22 cellular contexts compared by ENCODE assay signal in the genomic region with DNA sequence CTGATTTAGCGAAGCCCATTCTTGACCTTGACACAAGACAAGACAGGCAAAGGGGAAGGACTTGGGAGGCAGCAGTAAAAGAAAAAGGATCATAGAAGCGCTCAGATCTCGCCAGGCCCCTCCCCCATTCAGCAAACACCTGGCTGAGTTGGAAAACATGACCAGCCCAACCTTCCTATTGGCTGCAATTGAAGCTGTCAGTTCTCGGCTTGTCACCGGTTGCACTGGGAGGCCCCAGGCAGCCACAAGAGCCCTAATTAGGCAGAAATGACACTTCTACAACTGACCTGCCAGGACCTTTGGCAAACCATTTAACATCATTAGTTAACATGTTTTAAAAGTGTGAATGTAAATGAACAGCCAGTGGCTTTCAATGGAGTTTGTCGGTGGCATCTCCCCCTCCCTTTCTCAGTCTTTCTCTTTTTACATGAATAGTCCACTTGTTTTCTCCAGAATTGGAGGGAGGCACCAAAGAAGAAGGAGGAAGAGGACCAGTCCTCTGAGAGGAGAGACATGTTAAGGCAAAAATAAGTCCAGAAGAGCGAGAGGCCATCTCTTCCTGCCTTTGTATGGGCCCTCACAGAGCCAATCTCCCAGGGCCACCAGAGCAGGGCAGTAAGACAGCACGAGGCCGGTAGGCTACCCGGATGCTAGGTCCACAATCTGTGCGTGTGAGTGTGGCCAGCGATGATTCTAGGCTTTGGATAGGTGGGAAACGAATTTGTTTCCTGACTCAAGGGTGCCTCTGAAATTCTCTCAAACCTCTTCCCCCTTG. TPM values are rescaled to one million over a fixed set of nuclear protein-coding genes. Genes with fewer than 3 reads are reported as not detected.
DNase-seq lines count a peak whose midpoint lies in the region; ATAC-seq and TF ChIP-seq lines count a peak whose summit lies in the region.
"Had no signal": no experiment of that assay in that cellular context is flagged by ENCODE, and none has a peak within 500 bp of the region (broad histone marks: within the 10 kb centered on the region; RNA-seq: fewer than 3 reads in every experiment).

No MANE protein-coding gene starts in this region.

- no peaks in the 10 kb centered on the region for H3K36me3 ChIP-seq in GM23338 (ENCODE audit: insufficient read depth)
- no peaks in the 10 kb centered on the region for H3K36me3 ChIP-seq in adrenal gland (replicated peaks in 1 of 2)

- H3F3A ChIP-seq in GM23338 (replicated peaks; ENCODE audit: low read depth): no peaks in the 10 kb centered on the region; the same call in 1 of the 2 replicates

- no peaks in the 10 kb centered on the region for H3K79me2 ChIP-seq in GM23338 (replicated peaks; ENCODE audit: insufficient read depth)

- H3K4me1 ChIP-seq in GM23338 (ENCODE audit: insufficient read depth): peaks cover 46% of the 10 kb centered on the region
- no peaks in the 10 kb centered on the region for H3K4me1 ChIP-seq in adrenal gland (replicated peaks in 1 of 2)
- H3K4me1 ChIP-seq: spleen, stomach had no signal

- H3K4me3 Mint-ChIP-seq in GM23338: peak overlapping the region; percentile 36; the same call in 1 of the 3 replicates
- no peak overlapping the region for H3K4me3 Mint-ChIP-seq in activated CD8-positive, alpha-beta memory T cell treated with anti-CD3 and anti-CD28 coated beads, Interleukin-2, amount 10 ng/mL, durations not matched to agents 7 days and 5 days
- H3K4me3 Mint-ChIP-seq: activated naive CD8-positive, alpha-beta T cell; CD4-positive, CD25-positive, alpha-beta regulatory T cell; immature natural killer cell; type B pancreatic cell had no signal

- CTCF ChIA-PET in activated CD8-positive, alpha-beta memory T cell treated with anti-CD3 and anti-CD28 coated beads, Interleukin-2, amount 10 ng/mL, durations not matched to agents 7 days and 5 days (lab: Charles Lee): no interaction called here

- DNase-seq in GM23338 (ENCODE audit: low spot score): peak; percentile 81
- DNase-seq in NCI-H1105 (lab: John Stamatoyannopoulos, UW): peak; percentile 41
- DNase-seq in NCI-H748 treated with DMSO at 0.1 percent for 48 hours (lab: John Stamatoyannopoulos, UW): peak; percentile 51
- DNase-seq in iPS-NIHi11 (ENCODE audit: low spot score): peak; percentile 69
- DNase-seq in adrenal gland: no peak
- no peak for DNase-seq in GM10266 (ENCODE audit: extremely low spot score)
- no peak for DNase-seq in A172 (ENCODE audit: low spot score)
- DNase-seq in activated CD8-positive, alpha-beta memory T cell treated with anti-CD3 and anti-CD28 coated beads, Interleukin-2, amount 10 ng/mL, durations not matched to agents 7 days and 5 days: no peak
- DNase-seq: CD4-positive, CD25-positive, alpha-beta regulatory T cell; immature natural killer cell; KG1; left ventricle myocardium superior; mucosa of descending colon; MV-4-11; NCI-H446; Right ventricle myocardium superior; spleen; stimulated activated CD4-positive, alpha-beta T cell treated with anti-CD3 and anti-CD28 coated beads, Interleukin-4, amount 100 ng/mL, for 24 hours; stomach had no signal

- peak overlapping the region; percentile 58 for H3K4me2 ChIP-seq in GM23338

- TF ChIP-seq POLR2A in adrenal gland (IDR thresholded peaks at IDR 0.05): no peak

- peaks cover 56% of the 10 kb centered on the region for H3K4me1 Mint-ChIP-seq in GM23338
- no peaks in the 10 kb centered on the region for H3K4me1 Mint-ChIP-seq in activated CD8-positive, alpha-beta memory T cell treated with anti-CD3 and anti-CD28 coated beads, Interleukin-2, amount 10 ng/mL, durations not matched to agents 7 days and 5 days
- H3K4me1 Mint-ChIP-seq: CD4-positive, CD25-positive, alpha-beta regulatory T cell; immature natural killer cell had no signal

- TF ChIP-seq CTCF in GM23338 (conservative IDR thresholded peaks at IDR 0.05; ENCODE audit: low read depth in 2 of 2) (no peak), adrenal gland (IDR thresholded peaks at IDR 0.05) (no peak), GM10266 (IDR thresholded peaks at IDR 0.05; ENCODE audit: control insufficient read depth, insufficient read depth, low read depth, missing control alignments) (no peak)

- no peak overlapping the region for H3K27ac Mint-ChIP-seq in GM23338
- no peak overlapping the region for H3K27ac Mint-ChIP-seq in activated CD8-positive, alpha-beta memory T cell treated with anti-CD3 and anti-CD28 coated beads, Interleukin-2, amount 10 ng/mL, durations not matched to agents 7 days and 5 days
- H3K27ac Mint-ChIP-seq: activated naive CD8-positive, alpha-beta T cell; CD4-positive, CD25-positive, alpha-beta regulatory T cell; immature natural killer cell; type B pancreatic cell had no signal

- H3K27me3 ChIP-seq in GM23338 (ENCODE audit: insufficient read depth) (no peaks in the 10 kb centered on the region), adrenal gland (no peaks in the 10 kb centered on the region)
- H3K27me3 ChIP-seq: stomach had no signal

- no peaks in the 10 kb centered on the region for H3K36me3 Mint-ChIP-seq in GM23338 (ENCODE audit: low read depth)
- no peaks in the 10 kb centered on the region for H3K36me3 Mint-ChIP-seq in activated CD8-positive, alpha-beta memory T cell treated with anti-CD3 and anti-CD28 coated beads, Interleukin-2, amount 10 ng/mL, durations not matched to agents 7 days and 5 days
- H3K36me3 Mint-ChIP-seq: activated naive CD8-positive, alpha-beta T cell; CD4-positive, CD25-positive, alpha-beta regulatory T cell; immature natural killer cell had no signal

- H3K9me3 ChIP-seq in adrenal gland (replicated peaks in 1 of 3): no peaks in the 10 kb centered on the region
- H3K9me3 ChIP-seq: mucosa of descending colon, spleen, stomach had no signal

- H3K4me3 ChIP-seq in GM23338 (peak overlapping the region; percentile 26; the same call in 1 of the 2 replicates), adrenal gland (no peak overlapping the region)
- H3K4me3 ChIP-seq: mucosa of descending colon, spleen, stomach had no signal

- no peak overlapping the region for H3K27ac ChIP-seq in GM23338 (ENCODE audit: low read depth)
- H3K27ac ChIP-seq in adrenal gland: no peak overlapping the region
- H3K27ac ChIP-seq: spleen, stomach had no signal

- H3K9me2 ChIP-seq in GM23338 (ENCODE audit: insufficient read depth): no peaks in the 10 kb centered on the region

- no peaks in the 10 kb centered on the region for H3K9me3 Mint-ChIP-seq in GM23338
- H3K9me3 Mint-ChIP-seq in activated CD8-positive, alpha-beta memory T cell treated with anti-CD3 and anti-CD28 coated beads, Interleukin-2, amount 10 ng/mL, durations not matched to agents 7 days and 5 days (ENCODE audit: low read depth): no peaks in the 10 kb centered on the region
- H3K9me3 Mint-ChIP-seq: immature natural killer cell, type B pancreatic cell had no signal

- 77 to 82% (median 80%) methylated on average over 13 of the region's 13 CpGs for WGBS in adrenal gland, 4 donors

- no peak overlapping the region for H2AFZ ChIP-seq in GM23338

- H3K27me3 Mint-ChIP-seq in GM23338 (ENCODE audit: insufficient read depth, low read depth, poor library complexity): peaks cover 8% of the 10 kb centered on the region
- peaks cover 9% of the 10 kb centered on the region for H3K27me3 Mint-ChIP-seq in activated CD8-positive, alpha-beta memory T cell treated with anti-CD3 and anti-CD28 coated beads, Interleukin-2, amount 10 ng/mL, durations not matched to agents 7 days and 5 days
- H3K27me3 Mint-ChIP-seq: CD4-positive, CD25-positive, alpha-beta regulatory T cell had no signal

- intact Hi-C loops in adrenal gland (cut with DNase I): no loop called here

- ATAC-seq in GM23338: peak; percentile 62
- ATAC-seq in activated CD8-positive, alpha-beta memory T cell treated with anti-CD3 and anti-CD28 coated beads, Interleukin-2, amount 10 ng/mL, durations not matched to agents 7 days and 5 days: no peak
- ATAC-seq: left ventricle myocardium superior, mucosa of descending colon had no signal

- H4K20me1 ChIP-seq in GM23338 (replicated peaks; ENCODE audit: insufficient read depth): no peaks in the 10 kb centered on the region

TF ChIP-seq in GM23338, 12 proteins besides CTCF, POLR2A, EP300 and RAD21:
- TF ChIP-seq EZH2 (IDR thresholded peaks at IDR 0.05; ENCODE audit: low read depth, unreplicated experiment) (no peak), JUNB (IDR thresholded peaks at IDR 0.05; ENCODE audit: unreplicated experiment) (no peak), ZNF331 (CRISPR knock-in tag; IDR thresholded peaks at IDR 0.05; ENCODE audit: low read depth) (no peak), EZH2phosphoT487 (IDR thresholded peaks at IDR 0.05; ENCODE audit: unreplicated experiment) (no peak), CREB1 (CRISPR knock-in tag; IDR thresholded peaks at IDR 0.05; ENCODE audit: low read depth) (peak; percentile 62; the same call in 1 of the 2 replicates)

RNA-seq across cellular contexts. Expression of a gene that starts 15.1 kb away (rescaled TPM):
- 0.04 and 0.24 TPM in 2 replicates for total RNA-seq in GM23338 (2014; rRNA removed; shearing (Covaris generic))
- polyA plus RNA-seq in GM23338 (2016; fragmentation: Nextera tagmentation; extraction: Ambion mirVana) (0.44 and 0.59 TPM in 2 replicates), adrenal gland (under 1 TPM; 0.24 to 0.42 (median 0.37) TPM)
- total RNA-seq in adrenal gland: 1 to 10 TPM in 3 of 8 donors, under 1 TPM in 4, not detected in 1; 0.11 to 6.8 (median 0.83) TPM
- total RNA-seq in A172 (2014; rRNA removed; shearing (Covaris generic)): 0.07 and 0.22 TPM in 2 replicates
- not detected for total RNA-seq in activated CD8-positive, alpha-beta memory T cell treated with anti-CD3 and anti-CD28 coated beads, Interleukin-2, amount 10 ng/mL, durations not matched to agents 7 days and 5 days
- total RNA-seq: CD4-positive, CD25-positive, alpha-beta regulatory T cell; OCI-LY7; spleen had no signal
- polyA plus RNA-seq: CD4-positive, CD25-positive, alpha-beta regulatory T cell; immature natural killer cell had no signal

Comparison
In these comparisons a context has a peak if more than half of its experiments do, and no peak if none do; other contexts are left out.
1. DNase-seq: peak in GM23338 (single experiment), NCI-H1105 (single experiment), NCI-H748 treated with DMSO at 0.1 percent for 48 hours (single experiment) and iPS-NIHi11 (single experiment); none in adrenal gland (0 of 7), GM10266 (single experiment), A172 (single experiment) and activated CD8-positive, alpha-beta memory T cell treated with anti-CD3 and anti-CD28 coated beads, Interleukin-2, amount 10 ng/mL, durations not matched to agents 7 days and 5 days (single experiment).